Comparison of ENCODE assay signal across 28 cellular contexts in genomic region chr9:128999581-129000206, GRCh38. TPM values are rescaled to one million over a fixed set of nuclear protein-coding genes. Genes with fewer than 3 reads are reported as not detected.
DNase-seq lines count a peak whose midpoint lies in the region; ATAC-seq, FAIRE-seq and TF ChIP-seq lines count a peak whose summit lies in the region.
"Had no signal": no experiment of that assay in that cellular context is flagged by ENCODE, and none has a peak within 500 bp of the region (broad histone marks: within the 10 kb centered on the region; RNA-seq: fewer than 3 reads in every experiment).

No MANE protein-coding gene starts in this region.

- no peaks in the 10 kb centered on the region for H4K20me1 ChIP-seq in GM12878 (ENCODE audit: control insufficient read depth, insufficient read depth)

- no peak for TF ChIP-seq EP300 in GM12878 (IDR thresholded peaks at IDR 0.05; ENCODE audit: borderline replicate concordance in 1 of 2, control insufficient read depth in 1 of 2, low read depth in 2 of 2, low read length in 2 of 2)

- TF ChIP-seq CTCF in GM12878 (IDR thresholded peaks at IDR 0.05 in 2 of 3, conservative IDR thresholded peaks at IDR 0.05 in 1 of 3; ENCODE audit: control insufficient read depth in 2 of 3, extremely low read depth in 1 of 3, insufficient read depth in 1 of 3, low read depth in 3 of 3, low read length in 3 of 3): no peak
- no peak for TF ChIP-seq CTCF in neural crest cell (conservative IDR thresholded peaks at IDR 0.05)

- RAD21 ChIA-PET in GM12878 (lab: Charles Lee; ENCODE audit: unreplicated experiment): no interaction called here

- H2AFZ ChIP-seq in GM12878 (ENCODE audit: control insufficient read depth, low read depth, low read length): no peak overlapping the region
- H2AFZ ChIP-seq: hepatocyte had no signal

- H3K4me1 ChIP-seq in GM12878 (ENCODE audit: control insufficient read depth, insufficient read depth, low read length): no peaks in the 10 kb centered on the region
- H3K4me1 ChIP-seq: gastrocnemius medialis, prostate gland, upper lobe of right lung had no signal

- SMC1A ChIA-PET in GM12878 (lab: Charles Lee; ENCODE audit: uncharacterized antibody, unreplicated experiment): no interaction called here

- CTCF ChIA-PET in activated naive CD4-positive, alpha-beta T cell treated with anti-CD3 and anti-CD28 coated beads for 36 hours (lab: Charles Lee): no interaction called here
- CTCF ChIA-PET in GM12878 (lab: Yijun Ruan, JAX): interaction anchor here (0.6 to 1.4 kb wide), 2 partner anchors 21 to 429 kb away, joined by 3 to 4 read pairs; no protein-coding TSS in a partner anchor

- TF ChIP-seq POLR2A in GM12891 (IDR thresholded peaks at IDR 0.05; ENCODE audit: low read depth, low read length) (no peak), GM12878 (IDR thresholded peaks at IDR 0.05; ENCODE audit: low read depth, low read length) (peak; percentile 31; the same call in 1 of the 2 replicates)

- no peaks in the 10 kb centered on the region for H3K79me2 ChIP-seq in GM12878 (ENCODE audit: control insufficient read depth, insufficient read depth, low read length)
- H3K79me2 ChIP-seq: hepatocyte had no signal

- H3K27me3 ChIP-seq in GM12878 (replicated peaks in 1 of 2; ENCODE audit: control insufficient read depth in 2 of 2, insufficient read depth in 2 of 2, low read length in 1 of 2): no peaks in the 10 kb centered on the region
- H3K27me3 ChIP-seq: gastrocnemius medialis, hepatocyte, upper lobe of right lung had no signal

- peaks cover 15% of the 10 kb centered on the region for H3K4me1 Mint-ChIP-seq in activated naive CD4-positive, alpha-beta T cell treated with anti-CD3 and anti-CD28 coated beads for 36 hours (ENCODE audit: low read depth)
- H3K4me1 Mint-ChIP-seq in neural crest cell: no peaks in the 10 kb centered on the region
- peaks cover 11% of the 10 kb centered on the region for H3K4me1 Mint-ChIP-seq in activated T-helper 2 cell treated with anti-CD3 and anti-CD28 coated beads, Interferon-gamma antibody, Interleukin-2, Interleukin-4, amounts not matched to agents 10 μg/mL and 5 μg/mL and 100 μg/mL, durations not matched to agents 14 hours and 24 hours and 36 hours (ENCODE audit: low read depth)

- ATAC-seq in GM12878: no peak
- no peak for ATAC-seq in HG03025 (IDR thresholded peaks at IDR 0.05; ENCODE audit: low FRiP score, unreplicated experiment)
- ATAC-seq: gastrocnemius medialis, sciatic nerve, upper lobe of right lung had no signal

- no peaks in the 10 kb centered on the region for H3K9me3 Mint-ChIP-seq in activated naive CD4-positive, alpha-beta T cell treated with anti-CD3 and anti-CD28 coated beads for 36 hours
- H3K9me3 Mint-ChIP-seq in neural crest cell: no peaks in the 10 kb centered on the region
- H3K9me3 Mint-ChIP-seq in activated T-helper 2 cell treated with anti-CD3 and anti-CD28 coated beads, Interferon-gamma antibody, Interleukin-2, Interleukin-4, amounts not matched to agents 10 μg/mL and 5 μg/mL and 100 μg/mL, durations not matched to agents 14 hours and 24 hours and 36 hours: no peaks in the 10 kb centered on the region
- H3K9me3 Mint-ChIP-seq: T-helper 2 cell treated with Interferon-gamma antibody and Interleukin-4, amounts not matched to agents 5 μg/mL and 100 μg/mL, for 36 hours had no signal

- H3K36me3 ChIP-seq in GM12878 (ENCODE audit: control insufficient read depth in 2 of 2, insufficient read depth in 2 of 2, low read length in 1 of 2): peaks cover 44 to 49% of the 10 kb centered on the region in 2 experiments

- intact Hi-C loops in activated naive CD4-positive, alpha-beta T cell treated with anti-CD3 and anti-CD28 coated beads for 36 hours (cut with micrococcal nuclease): no loop called here
- intact Hi-C loops in GM12878 (cut with micrococcal nuclease; ENCODE audit: unreplicated experiment): no loop called here
- intact Hi-C loops in activated T-helper 2 cell treated with anti-CD3 and anti-CD28 coated beads, Interferon-gamma antibody, Interleukin-2, Interleukin-4, amounts not matched to agents 10 μg/mL and 5 μg/mL and 100 μg/mL, durations not matched to agents 14 hours and 24 hours and 36 hours (cut with micrococcal nuclease): no loop called here

- DNase-seq in activated naive CD4-positive, alpha-beta T cell treated with anti-CD3 and anti-CD28 coated beads for 36 hours: peak; percentile 37
- DNase-seq in activated naive CD4-positive, alpha-beta T cell treated with anti-CD3 and anti-CD28 coated beads, Interleukin-2, amount 50 U/mL, for 16 hours: no peak
- DNase-seq in GM12891 (ENCODE audit: insufficient read length, low spot score): no peak
- DNase-seq in GM12878 (ENCODE audit: low read depth, low spot score): no peak
- DNase-seq in neural crest cell (ENCODE audit: low read depth, low spot score): no peak
- DNase-seq in activated T-helper 2 cell treated with anti-CD3 and anti-CD28 coated beads, Interferon-gamma antibody, Interleukin-2, Interleukin-4, amounts not matched to agents 10 μg/mL and 5 μg/mL and 100 μg/mL, durations not matched to agents 14 hours and 24 hours and 36 hours (ENCODE audit: low spot score): no peak
- DNase-seq in NCI-H345 treated with DMSO at 0.1 percent for 48 hours (lab: John Stamatoyannopoulos, UW; ENCODE audit: unreplicated experiment): no peak
- DNase-seq: activated T-cell treated with anti-CD3 and anti-CD28 coated beads for 4 hours; C1 segment of cervical spinal cord; central memory CD4-positive, alpha-beta T cell; DMS 273 treated with DMSO at 0.1 percent for 48 hours; EL; gastrocnemius medialis; NCI-H1436 treated with DMSO at 0.1 percent for 48 hours; NCI-H2107; NCI-H446 treated with DMSO at 0.1 percent for 48 hours; NCI-H82; nucleus accumbens; SK-N-SH; stimulated activated CD4-positive, alpha-beta T cell treated with anti-CD3 and anti-CD28 coated beads, Interleukin-12 subunit alpha, Interleukin-12 subunit beta, amount 100 ng/mL, for 4 hours; stimulated activated CD4-positive, alpha-beta T cell treated with anti-CD3 and anti-CD28 coated beads, Interleukin-4, amount 100 ng/mL, for 1 hour; upper lobe of right lung had no signal

- 88% methylated on average over 13 of the region's 13 CpGs for WGBS in GM12878 (ENCODE audit: insufficient coverage, insufficient replicate concordance, low lambda C conversion rate, missing lambda C conversion rate)

- in situ Hi-C loops in GM12878 (cut with MboI): no loop called here

- no peak overlapping the region for H3K4me3 Mint-ChIP-seq in activated naive CD4-positive, alpha-beta T cell treated with anti-CD3 and anti-CD28 coated beads for 36 hours
- peak overlapping the region; percentile 28 for H3K4me3 Mint-ChIP-seq in neural crest cell
- no peak overlapping the region for H3K4me3 Mint-ChIP-seq in activated T-helper 2 cell treated with anti-CD3 and anti-CD28 coated beads, Interferon-gamma antibody, Interleukin-2, Interleukin-4, amounts not matched to agents 10 μg/mL and 5 μg/mL and 100 μg/mL, durations not matched to agents 14 hours and 24 hours and 36 hours (ENCODE audit: low read depth)
- H3K4me3 Mint-ChIP-seq: activated naive CD8-positive, alpha-beta T cell; T-helper 2 cell treated with Interferon-gamma antibody and Interleukin-4, amounts not matched to agents 5 μg/mL and 100 μg/mL, for 36 hours had no signal

- no peak overlapping the region for H3K27ac ChIP-seq in GM12878 (ENCODE audit: control insufficient read depth, insufficient read depth)
- H3K27ac ChIP-seq: gastrocnemius medialis, hepatocyte, prostate gland, upper lobe of right lung had no signal

- peak overlapping the region; percentile 78 for H3K27ac Mint-ChIP-seq in activated naive CD4-positive, alpha-beta T cell treated with anti-CD3 and anti-CD28 coated beads for 36 hours
- H3K27ac Mint-ChIP-seq in neural crest cell (ENCODE audit: unreplicated experiment): peak overlapping the region; percentile 62
- no peak overlapping the region for H3K27ac Mint-ChIP-seq in activated T-helper 2 cell treated with anti-CD3 and anti-CD28 coated beads, Interferon-gamma antibody, Interleukin-2, Interleukin-4, amounts not matched to agents 10 μg/mL and 5 μg/mL and 100 μg/mL, durations not matched to agents 14 hours and 24 hours and 36 hours
- H3K27ac Mint-ChIP-seq: activated naive CD8-positive, alpha-beta T cell; T-helper 2 cell treated with Interferon-gamma antibody and Interleukin-4, amounts not matched to agents 5 μg/mL and 100 μg/mL, for 36 hours had no signal

- H3K4me3 ChIP-seq in GM12878: no peak overlapping the region
- H3K4me3 ChIP-seq: gastrocnemius medialis, hepatocyte, prostate gland, upper lobe of right lung had no signal

- no peak for FAIRE-seq in GM12891 (lab: Jason Lieb, UNC)
- FAIRE-seq in GM12878 (lab: Jason Lieb, UNC): no peak

- no TSS peak for BruUV-seq in GM12878 (replicated peaks; lab: Mats Ljungman, UMichigan)

- no peak overlapping the region for H3K9ac ChIP-seq in GM12878 (ENCODE audit: control insufficient read depth, insufficient read depth, low read length)
- H3K9ac ChIP-seq: SK-N-SH had no signal

- POLR2A ChIA-PET in GM12878 (lab: Charles Lee): no interaction called here

- no peak overlapping the region for H3K4me2 ChIP-seq in GM12878 (ENCODE audit: control insufficient read depth, insufficient read depth)
- H3K4me2 ChIP-seq: hepatocyte, SK-N-SH had no signal

- TF ChIP-seq RAD21 in GM12878 (IDR thresholded peaks at IDR 0.05; ENCODE audit: insufficient read depth, low read depth, low read length): no peak

- no peaks in the 10 kb centered on the region for H3K27me3 Mint-ChIP-seq in activated naive CD4-positive, alpha-beta T cell treated with anti-CD3 and anti-CD28 coated beads for 36 hours (ENCODE audit: low read depth)
- peaks cover 3% of the 10 kb centered on the region for H3K27me3 Mint-ChIP-seq in neural crest cell (ENCODE audit: low read depth)
- H3K27me3 Mint-ChIP-seq in activated T-helper 2 cell treated with anti-CD3 and anti-CD28 coated beads, Interferon-gamma antibody, Interleukin-2, Interleukin-4, amounts not matched to agents 10 μg/mL and 5 μg/mL and 100 μg/mL, durations not matched to agents 14 hours and 24 hours and 36 hours (ENCODE audit: low read depth): no peaks in the 10 kb centered on the region
- H3K27me3 Mint-ChIP-seq: activated naive CD8-positive, alpha-beta T cell had no signal

- H3K9me3 ChIP-seq in GM12878 (replicated peaks; ENCODE audit: control insufficient read depth, insufficient read depth, low read length): no peaks in the 10 kb centered on the region
- H3K9me3 ChIP-seq: gastrocnemius medialis, prostate gland, SK-N-SH, upper lobe of right lung had no signal

- peaks cover 44% of the 10 kb centered on the region for H3K36me3 Mint-ChIP-seq in activated naive CD4-positive, alpha-beta T cell treated with anti-CD3 and anti-CD28 coated beads for 36 hours (ENCODE audit: low read depth)
- peaks cover 42% of the 10 kb centered on the region for H3K36me3 Mint-ChIP-seq in neural crest cell (ENCODE audit: low read depth)
- H3K36me3 Mint-ChIP-seq in activated T-helper 2 cell treated with anti-CD3 and anti-CD28 coated beads, Interferon-gamma antibody, Interleukin-2, Interleukin-4, amounts not matched to agents 10 μg/mL and 5 μg/mL and 100 μg/mL, durations not matched to agents 14 hours and 24 hours and 36 hours (ENCODE audit: low read depth): peaks cover 82% of the 10 kb centered on the region

RNA-seq across cellular contexts. Expression of gene SH3GLB2, which starts 28.4 kb away (rescaled TPM):
- 10 to 100 TPM; 38.0 to 38.2 TPM for total RNA-seq in activated naive CD4-positive, alpha-beta T cell treated with anti-CD3 and anti-CD28 coated beads for 36 hours
- 20.6 TPM for polyA plus RNA-seq in GM12891 (2012; ENCODE audit: low read depth, missing spikeins)
- total RNA-seq in GM12878 (2013; cell fraction: nucleolus; rRNA removed): 51.4 and 58.4 TPM in 2 replicates
- total RNA-seq in GM12878 (2014; rRNA removed) (38.4 and 40.2 TPM in 2 replicates), GM12878 (2014; rRNA removed; fragmentation: Illumina TruSeq; extraction: Trizol) (19.0 and 20.3 TPM in 2 replicates), GM12878 (2021) (57.8 and 59.9 TPM in 2 replicates), neural crest cell (71.7 and 76.1 TPM in 2 replicates)
- polyA plus RNA-seq in GM12878 (2011; ENCODE audit: low read depth): 7.0 TPM
- polyA plus RNA-seq in GM12878 (2011; rRNA removed) (17.4 and 34.8 TPM in 2 replicates), GM12878 (2014; fragmentation: Illumina TruSeq; extraction: Trizol) (7.0 and 31.5 TPM in 2 replicates), GM12878 (2014; fragmentation: Nextera tagmentation; extraction: Ambion mirVana) (1 to 10 TPM in 1 of 2 experiments, under 1 TPM in 1; 0.21 to 1.2 TPM), GM12878 (2014; rRNA removed) (58.7 and 61.3 TPM in 2 replicates), GM12878 (2016; fragmentation: Nextera tagmentation; extraction: Ambion mirVana) (10 to 100 TPM in 1 of 2 experiments, 1 to 10 TPM in 1; 5.5 to 30.1 TPM)
- 43.0 and 61.6 TPM in 2 replicates for polyA plus RNA-seq in GM12878 (2011; cell fraction: cytosol; rRNA removed)
- polyA plus RNA-seq in GM12878 (2011; cell fraction: nucleus; rRNA removed): 314 and 330 TPM in 2 replicates
- polyA plus RNA-seq in GM12878 (2012): 30.4 and 35.1 TPM in 2 replicates
- 16.0 and 28.9 TPM in 2 replicates for polyA minus RNA-seq in GM12878 (2011; rRNA and poly(A)+ RNA removed)
- polyA minus RNA-seq in GM12878 (2011; cell fraction: cytosol; rRNA and poly(A)+ RNA removed): 10.8 and 18.7 TPM in 2 replicates
- 17.4 and 24.1 TPM in 2 replicates for polyA minus RNA-seq in GM12878 (2011; cell fraction: nucleus; rRNA and poly(A)+ RNA removed)
- total RNA-seq in activated T-helper 2 cell treated with anti-CD3 and anti-CD28 coated beads, Interferon-gamma antibody, Interleukin-2, Interleukin-4, amounts not matched to agents 10 μg/mL and 5 μg/mL and 100 μg/mL, durations not matched to agents 14 hours and 24 hours and 36 hours: 71.5 and 73.4 TPM in 2 replicates

RNA-seq across cellular contexts. Expression of gene MIGA2, which starts 36.7 kb away (rescaled TPM):
- total RNA-seq in activated naive CD4-positive, alpha-beta T cell treated with anti-CD3 and anti-CD28 coated beads for 36 hours: 10 to 100 TPM; 36.3 to 42.7 TPM
- polyA plus RNA-seq in GM12891 (2012; ENCODE audit: low read depth, missing spikeins): 11.9 TPM
- 75.6 and 86.7 TPM in 2 replicates for total RNA-seq in GM12878 (2013; cell fraction: nucleolus; rRNA removed)
- 15.5 and 15.8 TPM in 2 replicates for total RNA-seq in GM12878 (2014; rRNA removed)
- 7.9 and 8.1 TPM in 2 replicates for total RNA-seq in GM12878 (2014; rRNA removed; fragmentation: Illumina TruSeq; extraction: Trizol)
- total RNA-seq in GM12878 (2021): 27.8 and 31.0 TPM in 2 replicates
- 7.5 TPM for polyA plus RNA-seq in GM12878 (2011; ENCODE audit: low read depth)
- polyA plus RNA-seq in GM12878 (2011; rRNA removed): 6.2 and 9.5 TPM in 2 replicates
- polyA plus RNA-seq in GM12878 (2011; cell fraction: cytosol; rRNA removed): 12.4 and 21.6 TPM in 2 replicates
- polyA plus RNA-seq in GM12878 (2011; cell fraction: nucleus; rRNA removed): 187 and 207 TPM in 2 replicates
- polyA plus RNA-seq in GM12878 (2012): 14.0 and 17.2 TPM in 2 replicates
- 1.5 and 6.7 TPM in 2 replicates for polyA plus RNA-seq in GM12878 (2014; fragmentation: Illumina TruSeq; extraction: Trizol)
- under 1 TPM; 0.14 to 0.77 TPM for polyA plus RNA-seq in GM12878 (2014; fragmentation: Nextera tagmentation; extraction: Ambion mirVana)
- polyA plus RNA-seq in GM12878 (2014; rRNA removed): 27.3 and 28.0 TPM in 2 replicates
- polyA plus RNA-seq in GM12878 (2016; fragmentation: Nextera tagmentation; extraction: Ambion mirVana): 10 to 100 TPM; 18.2 to 21.0 TPM
- 8.4 and 17.2 TPM in 2 replicates for polyA minus RNA-seq in GM12878 (2011; rRNA and poly(A)+ RNA removed)
- 4.9 and 7.5 TPM in 2 replicates for polyA minus RNA-seq in GM12878 (2011; cell fraction: cytosol; rRNA and poly(A)+ RNA removed)
- 20.2 and 27.9 TPM in 2 replicates for polyA minus RNA-seq in GM12878 (2011; cell fraction: nucleus; rRNA and poly(A)+ RNA removed)
- 34.4 and 38.3 TPM in 2 replicates for total RNA-seq in neural crest cell
- 41.5 and 41.7 TPM in 2 replicates for total RNA-seq in activated T-helper 2 cell treated with anti-CD3 and anti-CD28 coated beads, Interferon-gamma antibody, Interleukin-2, Interleukin-4, amounts not matched to agents 10 μg/mL and 5 μg/mL and 100 μg/mL, durations not matched to agents 14 hours and 24 hours and 36 hours

RNA-seq across cellular contexts. Expression of gene NUP188, which starts 52.2 kb away (rescaled TPM):
- 100 to 1,000 TPM; 101 to 112 TPM for total RNA-seq in activated naive CD4-positive, alpha-beta T cell treated with anti-CD3 and anti-CD28 coated beads for 36 hours
- polyA plus RNA-seq in GM12891 (2012; ENCODE audit: low read depth, missing spikeins): 29.5 TPM
- total RNA-seq in GM12878 (2013; cell fraction: nucleolus; rRNA removed): 285 and 303 TPM in 2 replicates
- total RNA-seq in GM12878 (2014; rRNA removed) (43.9 and 48.1 TPM in 2 replicates), GM12878 (2014; rRNA removed; fragmentation: Illumina TruSeq; extraction: Trizol) (32.4 and 34.0 TPM in 2 replicates), GM12878 (2021) (61.3 and 71.5 TPM in 2 replicates), neural crest cell (128 TPM in 2 replicates)
- 32.2 TPM for polyA plus RNA-seq in GM12878 (2011; ENCODE audit: low read depth)
- polyA plus RNA-seq in GM12878 (2011; rRNA removed) (32.1 and 52.3 TPM in 2 replicates), GM12878 (2014; fragmentation: Illumina TruSeq; extraction: Trizol) (41.0 and 47.3 TPM in 2 replicates), GM12878 (2014; fragmentation: Nextera tagmentation; extraction: Ambion mirVana) (1 to 10 TPM; 1.4 to 3.5 TPM), GM12878 (2014; rRNA removed) (49.6 and 51.2 TPM in 2 replicates), GM12878 (2016; fragmentation: Nextera tagmentation; extraction: Ambion mirVana) (10 to 100 TPM; 72.9 to 73.7 TPM)
- polyA plus RNA-seq in GM12878 (2011; cell fraction: cytosol; rRNA removed): 81.9 and 97.9 TPM in 2 replicates
- 179 and 219 TPM in 2 replicates for polyA plus RNA-seq in GM12878 (2011; cell fraction: nucleus; rRNA removed)
- 32.0 and 35.5 TPM in 2 replicates for polyA plus RNA-seq in GM12878 (2012)
- polyA minus RNA-seq in GM12878 (2011; rRNA and poly(A)+ RNA removed): 156 and 211 TPM in 2 replicates
- polyA minus RNA-seq in GM12878 (2011; cell fraction: cytosol; rRNA and poly(A)+ RNA removed): 73.6 and 85.4 TPM in 2 replicates
- polyA minus RNA-seq in GM12878 (2011; cell fraction: nucleus; rRNA and poly(A)+ RNA removed): 78.3 and 126 TPM in 2 replicates
- total RNA-seq in activated T-helper 2 cell treated with anti-CD3 and anti-CD28 coated beads, Interferon-gamma antibody, Interleukin-2, Interleukin-4, amounts not matched to agents 10 μg/mL and 5 μg/mL and 100 μg/mL, durations not matched to agents 14 hours and 24 hours and 36 hours: 161 and 175 TPM in 2 replicates

RNA-seq across cellular contexts. Expression of gene DOLK, which starts 52.3 kb away (rescaled TPM):
- 1 to 10 TPM; 2.5 to 2.7 TPM for total RNA-seq in activated naive CD4-positive, alpha-beta T cell treated with anti-CD3 and anti-CD28 coated beads for 36 hours
- polyA plus RNA-seq in GM12891 (2012; ENCODE audit: low read depth, missing spikeins): 5.2 TPM
- total RNA-seq in GM12878 (2013; cell fraction: nucleolus; rRNA removed): 11.4 and 11.8 TPM in 2 replicates
- total RNA-seq in GM12878 (2014; rRNA removed) (15.7 and 16.9 TPM in 2 replicates), GM12878 (2014; rRNA removed; fragmentation: Illumina TruSeq; extraction: Trizol) (6.8 and 7.1 TPM in 2 replicates), GM12878 (2021) (9.3 and 10.9 TPM in 2 replicates), neural crest cell (20.7 and 21.1 TPM in 2 replicates)
- polyA plus RNA-seq in GM12878 (2011; ENCODE audit: low read depth): 2.8 TPM
- polyA plus RNA-seq in GM12878 (2011; rRNA removed) (3.5 and 6.4 TPM in 2 replicates), GM12878 (2014; fragmentation: Illumina TruSeq; extraction: Trizol) (8.4 and 9.0 TPM in 2 replicates), GM12878 (2014; fragmentation: Nextera tagmentation; extraction: Ambion mirVana) (1 to 10 TPM; 1.9 to 3.2 TPM), GM12878 (2014; rRNA removed) (9.3 and 10.4 TPM in 2 replicates), GM12878 (2016; fragmentation: Nextera tagmentation; extraction: Ambion mirVana) (10 to 100 TPM; 17.8 to 18.2 TPM)
- polyA plus RNA-seq in GM12878 (2011; cell fraction: cytosol; rRNA removed): 9.1 and 11.6 TPM in 2 replicates
- 6.9 and 7.5 TPM in 2 replicates for polyA plus RNA-seq in GM12878 (2011; cell fraction: nucleus; rRNA removed)
- 5.0 and 7.2 TPM in 2 replicates for polyA plus RNA-seq in GM12878 (2012)
- 23.9 and 26.4 TPM in 2 replicates for polyA minus RNA-seq in GM12878 (2011; rRNA and poly(A)+ RNA removed)
- polyA minus RNA-seq in GM12878 (2011; cell fraction: cytosol; rRNA and poly(A)+ RNA removed): 4.1 and 7.1 TPM in 2 replicates
- 20.3 and 30.5 TPM in 2 replicates for polyA minus RNA-seq in GM12878 (2011; cell fraction: nucleus; rRNA and poly(A)+ RNA removed)
- 13.0 and 13.3 TPM in 2 replicates for total RNA-seq in activated T-helper 2 cell treated with anti-CD3 and anti-CD28 coated beads, Interferon-gamma antibody, Interleukin-2, Interleukin-4, amounts not matched to agents 10 μg/mL and 5 μg/mL and 100 μg/mL, durations not matched to agents 14 hours and 24 hours and 36 hours
